ENCODE assay signal across 11 cellular contexts in genomic region chr4:78568640-78569261, GRCh38. TPM values are rescaled to one million over a fixed set of nuclear protein-coding genes. Genes with fewer than 3 reads are reported as not detected.
DNase-seq lines count a peak whose midpoint lies in the region; ATAC-seq and TF ChIP-seq lines count a peak whose summit lies in the region.
"Had no signal": no experiment of that assay in that cellular context is flagged by ENCODE, and none has a peak within 500 bp of the region (broad histone marks: within the 10 kb centered on the region; RNA-seq: fewer than 3 reads in every experiment).

No MANE protein-coding gene starts in this region.

- H3K27me3 Mint-ChIP-seq in type B pancreatic cell = no peaks in the 10 kb centered on the region
- no peaks in the 10 kb centered on the region for H3K27me3 Mint-ChIP-seq in CD4-positive, alpha-beta T cell

- H3K4me3 Mint-ChIP-seq in type B pancreatic cell = peak overlapping the region; percentile 39
- no peak overlapping the region for H3K4me3 Mint-ChIP-seq in CD4-positive, alpha-beta T cell
- H3K4me3 Mint-ChIP-seq: activated CD8-positive, alpha-beta T cell treated with anti-CD3 and anti-CD28 coated beads for 36 hours; memory B cell had no signal

- CTCF ChIA-PET in CD4-positive, alpha-beta T cell (lab: Charles Lee) = no interaction called here

- TF ChIP-seq CTCF in fibroblast of villous mesenchyme (IDR thresholded peaks at IDR 0.05; ENCODE audit: insufficient read depth, low read depth, low read length) = no peak
- TF ChIP-seq CTCF in type B pancreatic cell (conservative IDR thresholded peaks at IDR 0.05) = no peak
- no peak for TF ChIP-seq CTCF in CD4-positive, alpha-beta T cell (IDR thresholded peaks at IDR 0.05)

- no peak overlapping the region for H3K4me3 ChIP-seq in fibroblast of villous mesenchyme (ENCODE audit: low read depth, low read length)

- H3K4me1 Mint-ChIP-seq in type B pancreatic cell (ENCODE audit: unreplicated experiment) = peaks cover 54% of the 10 kb centered on the region
- no peaks in the 10 kb centered on the region for H3K4me1 Mint-ChIP-seq in CD4-positive, alpha-beta T cell (ENCODE audit: low read depth)

- H3K27ac Mint-ChIP-seq in type B pancreatic cell = peak overlapping the region; percentile 98
- no peak overlapping the region for H3K27ac Mint-ChIP-seq in CD4-positive, alpha-beta T cell
- H3K27ac Mint-ChIP-seq: activated CD8-positive, alpha-beta T cell treated with anti-CD3 and anti-CD28 coated beads for 36 hours had no signal

- DNase-seq in fibroblast of villous mesenchyme (ENCODE audit: low read depth) (peak; percentile 63), type B pancreatic cell (ENCODE audit: extremely low spot score, unreplicated experiment) (no peak), DMS79 (lab: John Stamatoyannopoulos, UW) (no peak)
- DNase-seq in CD4-positive, alpha-beta T cell = no peak
- DNase-seq: activated CD8-positive, alpha-beta T cell treated with anti-CD3 and anti-CD28 coated beads for 36 hours; stimulated activated CD4-positive, alpha-beta T cell treated with anti-CD3 and anti-CD28 coated beads, Interleukin-4, amount 100 ng/mL, for 24 hours had no signal

- H3K9me3 ChIP-seq in CD4-positive, alpha-beta T cell (ENCODE audit: control insufficient read depth, low read length) = no peaks in the 10 kb centered on the region

- H3K36me3 Mint-ChIP-seq in type B pancreatic cell = peaks cover 9% of the 10 kb centered on the region
- no peaks in the 10 kb centered on the region for H3K36me3 Mint-ChIP-seq in CD4-positive, alpha-beta T cell (ENCODE audit: low read depth)
- H3K36me3 Mint-ChIP-seq: memory B cell had no signal

- ATAC-seq in GM21423 (IDR thresholded peaks at IDR 0.05; ENCODE audit: unreplicated experiment) = peak; percentile 60
- peak; percentile 81 for ATAC-seq in HG03378 (IDR thresholded peaks at IDR 0.05; ENCODE audit: unreplicated experiment)
- ATAC-seq in CD4-positive, alpha-beta T cell (ENCODE audit: poor library complexity) = no peak
- ATAC-seq in esophagus mucosa = no peak
- ATAC-seq: activated CD8-positive, alpha-beta T cell treated with anti-CD3 and anti-CD28 coated beads for 36 hours; Panc1 had no signal

- no peaks in the 10 kb centered on the region for H3K9me3 Mint-ChIP-seq in type B pancreatic cell
- no peaks in the 10 kb centered on the region for H3K9me3 Mint-ChIP-seq in CD4-positive, alpha-beta T cell
- H3K9me3 Mint-ChIP-seq: activated CD8-positive, alpha-beta T cell treated with anti-CD3 and anti-CD28 coated beads for 36 hours; memory B cell had no signal

- POLR2A ChIA-PET in CD4-positive, alpha-beta T cell (lab: Charles Lee) = no interaction called here

- peaks cover 5% of the 10 kb centered on the region for H3K27me3 ChIP-seq in CD4-positive, alpha-beta T cell (ENCODE audit: control insufficient read depth, insufficient read depth, low read length)

- intact Hi-C loops in CD4-positive, alpha-beta T cell (cut with DNase I, micrococcal nuclease) = no loop called here

- no peak overlapping the region for H3K27ac ChIP-seq in CD4-positive, alpha-beta T cell (ENCODE audit: low read depth, low read length)

RNA-seq across cellular contexts. Expression of gene ANXA3, which starts 17.2 kb away (rescaled TPM):
- total RNA-seq in fibroblast of villous mesenchyme (27.4 and 50.1 TPM in 2 replicates), type B pancreatic cell (ENCODE audit: low replicate concordance) (56.6 and 135 TPM in 2 replicates), esophagus mucosa (51.0 TPM)
- total RNA-seq in CD4-positive, alpha-beta T cell = not detected

Comparison
In these comparisons a context has a peak if more than half of its experiments do, and no peak if none do; other contexts are left out.
1. ATAC-seq: peak in GM21423 (single experiment) and HG03378 (single experiment); none in CD4-positive, alpha-beta T cell (single experiment) and esophagus mucosa (single experiment).
2. RNA of gene ANXA3, which starts 17.2 kb away (total RNA-seq): 56.6 to 135 TPM in type B pancreatic cell, 51.0 TPM in esophagus mucosa (single experiment) and 27.4 to 50.1 TPM in fibroblast of villous mesenchyme; not detected in CD4-positive, alpha-beta T cell; every median in the first group is over 10 times any median in the second.